8 cellular contexts compared by ENCODE assay signal in genomic region chr16:3400779-3401688, GRCh38. TPM values are rescaled to one million over a fixed set of nuclear protein-coding genes. Genes with fewer than 3 reads are reported as not detected.
DNase-seq lines count a peak whose midpoint lies in the region; ATAC-seq and TF ChIP-seq lines count a peak whose summit lies in the region.

Gene ZNF174 (plus strand): TSS chr16:3401215. CDS start chr16:3402005, 790 bp downstream.
Gene ZSCAN32 (minus strand): TSS chr16:3401004. CDS start chr16:3397557, 3,447 bp downstream.

- peaks cover 3% of the 10 kb centered on the region for H3K36me3 ChIP-seq in ovary
- H3K36me3 ChIP-seq in thyroid gland: peaks cover 25 to 35% of the 10 kb centered on the region in 2 donors

- H3K27me3 Mint-ChIP-seq in activated naive CD8-positive, alpha-beta T cell: no peaks in the 10 kb centered on the region

- TF ChIP-seq CTCF in ovary (IDR thresholded peaks at IDR 0.05) (peak in 1 of 3 donors; percentile 23), thyroid gland (IDR thresholded peaks at IDR 0.05) (no peak)

- peak within 1 kb of the TSS; percentile 65 for H3K4me3 ChIP-seq in ovary
- peak within 1 kb of the TSS; percentile 68 to 78 (median 70) for H3K4me3 ChIP-seq in thyroid gland (replicated peaks in 1 of 3)

- peaks cover 39% of the 10 kb centered on the region for H3K36me3 Mint-ChIP-seq in activated naive CD8-positive, alpha-beta T cell

- H3K9me3 ChIP-seq in ovary: peaks cover 3 to 33% of the 10 kb centered on the region in 2 donors
- H3K9me3 ChIP-seq in thyroid gland: no peaks in the 10 kb centered on the region

- peak; percentile 98 for ATAC-seq in HG02623 (IDR thresholded peaks at IDR 0.05; ENCODE audit: unreplicated experiment)

- H3K27ac ChIP-seq in ovary (peak within 1 kb of the TSS in 1 of 2 donors; percentile 62), thyroid gland (peak within 1 kb of the TSS in 2 of 3 donors; percentile 73 to 76)

- TF ChIP-seq POLR2A in GM10847 (IDR thresholded peaks at IDR 0.05; ENCODE audit: extremely low read depth, insufficient read length) (peak; percentile 78), ovary (IDR thresholded peaks at IDR 0.05) (peak; percentile 30), thyroid gland (IDR thresholded peaks at IDR 0.05) (peak in 1 of 2 donors; percentile 72)

- intact Hi-C loops in head of caudate nucleus (cut with DNase I): loop anchor here (2.0 to 10.0 kb wide), 2 partner anchors 56 to 106 kb away; no protein-coding TSS in a partner anchor
- intact Hi-C loops in ovary (cut with DNase I): loop anchor here in 1 of 4 donors (10.0 kb wide), 2 partner anchors 116 to 194 kb away; partner anchors contain the start of gene ZNF263
- intact Hi-C loops in thyroid gland (cut with DNase I): no loop called here

- DNase-seq in NCI-H1105 (lab: John Stamatoyannopoulos, UW): peak; percentile 85
- DNase-seq in SKM-1 treated with dmso at 0.1 percent for 144 hours (lab: John Stamatoyannopoulos, UW; ENCODE audit: unreplicated experiment): peak; percentile 98
- DNase-seq in head of caudate nucleus: peak; percentile 97 to 100 (median 99)
- peak; percentile 98 to 99 (median 98) for DNase-seq in ovary
- DNase-seq in thyroid gland: peak; percentile 99

- H3K27me3 ChIP-seq in ovary (no peaks in the 10 kb centered on the region), thyroid gland (no peaks in the 10 kb centered on the region)

- H3K4me1 ChIP-seq in ovary (ENCODE audit: insufficient read depth): peaks cover 7% of the 10 kb centered on the region
- H3K4me1 ChIP-seq in thyroid gland: peaks cover 12 to 18% of the 10 kb centered on the region in 2 donors

- H3K9me3 Mint-ChIP-seq in activated naive CD8-positive, alpha-beta T cell (ENCODE audit: low read depth): peaks cover 8% of the 10 kb centered on the region

- WGBS in ovary, 3 donors: 0 to 1% (median 0%) methylated on average over 56 to 95 of the region's 95 CpGs
- 0 to 1% methylated on average over 28 to 38 of the region's 95 CpGs for WGBS in thyroid gland, 2 donors

- H3K4me3 Mint-ChIP-seq in activated naive CD8-positive, alpha-beta T cell: peak within 1 kb of the TSS; percentile 97

- H3K27ac Mint-ChIP-seq in activated naive CD8-positive, alpha-beta T cell: peak within 1 kb of the TSS; percentile 82

- TF ChIP-seq EP300 in ovary (IDR thresholded peaks at IDR 0.05): no peak

- peaks cover 54% of the 10 kb centered on the region for H3K4me1 Mint-ChIP-seq in activated naive CD8-positive, alpha-beta T cell (ENCODE audit: low read depth)

RNA-seq across cellular contexts. Expression of gene ZNF174, which starts in this region (rescaled TPM):
- total RNA-seq in ovary: 10 to 100 TPM; 10.5 to 17.4 (median 15.1) TPM
- polyA plus RNA-seq in ovary: 10 to 100 TPM; 10.9 to 22.2 TPM
- 10 to 100 TPM; 12.1 to 16.7 (median 16.1) TPM for total RNA-seq in thyroid gland

RNA-seq across cellular contexts. Expression of gene ZSCAN32, which starts in this region (rescaled TPM):
- total RNA-seq in ovary: 10 to 100 TPM in 1 of 7 donors, 1 to 10 TPM in 6; 8.0 to 11.9 (median 8.9) TPM
- polyA plus RNA-seq in ovary: 10 to 100 TPM in 1 of 2 donors, 1 to 10 TPM in 1; 8.8 to 15.4 TPM
- 10 to 100 TPM; 12.0 to 20.2 (median 15.4) TPM for total RNA-seq in thyroid gland
